11 cellular contexts compared by ENCODE assay signal in the genomic region with DNA sequence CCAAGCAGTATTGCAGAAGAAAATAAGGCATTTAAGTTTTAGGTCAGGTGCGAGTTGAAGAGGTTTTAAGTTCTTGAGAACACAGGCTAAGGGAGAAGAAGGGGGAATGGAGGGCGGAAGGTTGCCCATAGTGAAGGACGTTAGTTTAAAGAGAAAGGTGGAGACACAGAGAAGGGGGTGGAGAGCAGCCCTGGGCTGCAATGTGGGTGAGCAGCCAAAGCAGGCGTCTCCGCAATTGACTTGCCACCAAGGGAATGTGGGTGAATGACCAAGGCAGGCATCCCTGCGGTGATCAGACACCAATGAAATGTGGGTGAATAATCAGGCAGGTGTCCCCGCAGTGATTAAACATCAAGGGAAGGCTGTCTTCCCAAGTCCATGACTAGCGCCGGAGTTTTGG. TPM values are rescaled to one million over a fixed set of nuclear protein-coding genes. Genes with fewer than 3 reads are reported as not detected.
DNase-seq lines count a peak whose midpoint lies in the region; ATAC-seq and TF ChIP-seq lines count a peak whose summit lies in the region.
"Not testable (repeated sequence)": the region's sequence is repeated elsewhere in the genome, so short reads cannot be mapped to it uniquely, and the experiment has no call there.
"Had no signal": no experiment of that assay in that cellular context is flagged by ENCODE, and none has a peak within 500 bp of the region (broad histone marks: within the 10 kb centered on the region; RNA-seq: fewer than 3 reads in every experiment).

No MANE protein-coding gene starts in this region.

- not testable (repeated sequence) for TF ChIP-seq EP300 in transverse colon (IDR thresholded peaks at IDR 0.05; ENCODE audit: low read depth)

- TF ChIP-seq POLR2A in transverse colon (IDR thresholded peaks at IDR 0.05): not testable (repeated sequence)

- H3K27me3 ChIP-seq in left lung, transverse colon: not testable (repeated sequence)

- not testable (repeated sequence) for H3K27me3 Mint-ChIP-seq in Calu3 (ENCODE audit: unreplicated experiment); MCF 10A (ENCODE audit: insufficient read depth, unreplicated experiment); endothelial cell (ENCODE audit: unreplicated experiment)

- peak; percentile 33 for ATAC-seq in left lung

- 82 to 84% methylated on average over 5 to 9 of the region's 9 CpGs for WGBS in transverse colon (ENCODE audit: low coverage in 1 of 2), 2 donors
- 85% methylated on average over 9 of the region's 9 CpGs for WGBS in urinary bladder

- not testable (repeated sequence) for H3K36me3 ChIP-seq in left lung; transverse colon; urinary bladder (ENCODE audit: insufficient read depth)

- in situ Hi-C loops in transverse colon (cut with MboI; ENCODE audit: low pct_ligation_motif_present in 1 of 4, low pct_unique_long_range_greater_than_20kb in 1 of 4, low sequenced_read_pairs in 3 of 4): not testable (repeated sequence)

- not testable (repeated sequence) for H3K4me3 Mint-ChIP-seq in Calu3 (ENCODE audit: low read depth, unreplicated experiment); MCF 10A (ENCODE audit: unreplicated experiment); endothelial cell (ENCODE audit: unreplicated experiment)

- intact Hi-C loops in Calu3 (cut with micrococcal nuclease; ENCODE audit: unreplicated experiment): loop anchor here (5.0 kb wide), 1 partner anchor 71 kb away; a partner anchor contains a TSS
- intact Hi-C loops in MCF 10A (cut with micrococcal nuclease); left lung (cut with DNase I); transverse colon (cut with DNase I; ENCODE audit: low total_unique reads): not testable (repeated sequence)

- H3K36me3 Mint-ChIP-seq in Calu3 (ENCODE audit: insufficient read depth, unreplicated experiment): not testable (repeated sequence)
- H3K36me3 Mint-ChIP-seq in MCF 10A (ENCODE audit: insufficient read depth, unreplicated experiment): peaks cover 13% of the 10 kb centered on the region
- peaks cover 17% of the 10 kb centered on the region for H3K36me3 Mint-ChIP-seq in endothelial cell (ENCODE audit: low read depth, unreplicated experiment)

- H3K4me1 Mint-ChIP-seq in Calu3 (ENCODE audit: low read depth, unreplicated experiment) (peaks cover 17% of the 10 kb centered on the region), MCF 10A (ENCODE audit: insufficient read depth, unreplicated experiment) (peaks cover 22% of the 10 kb centered on the region)
- not testable (repeated sequence) for H3K4me1 Mint-ChIP-seq in endothelial cell (ENCODE audit: unreplicated experiment)

- DNase-seq in Calu3; RWPE1 (ENCODE audit: low spot score); MCF 10A (ENCODE audit: unreplicated experiment); endothelial cell (ENCODE audit: low spot score); transverse colon: not testable (repeated sequence)
- DNase-seq in left lung (peak in 1 of 2 donors; percentile 59), mesenteric fat pad (ENCODE audit: low spot score) (peak; percentile 41)

- H3K4me1 ChIP-seq in left lung; urinary bladder (ENCODE audit: insufficient read depth): not testable (repeated sequence)
- H3K4me1 ChIP-seq in transverse colon: peaks cover 7 to 41% (median 18%) of the 10 kb centered on the region in 4 donors

- POLR2A ChIA-PET in RWPE1 (lab: Yijun Ruan, JAX; ENCODE audit: low non-redundant PET); MCF 10A (lab: Yijun Ruan, JAX): not testable (repeated sequence)

- BruUV-seq in Calu3 (replicated peaks; lab: Mats Ljungman, UMichigan); MCF 10A (replicated peaks; lab: Mats Ljungman, UMichigan): not testable (repeated sequence)

- H3K9me3 ChIP-seq in left lung, transverse colon: not testable (repeated sequence)

- H3K27ac ChIP-seq in RWPE1: peak overlapping the region; percentile 98
- peak overlapping the region; percentile 53 to 72 for H3K27ac ChIP-seq in left lung
- H3K27ac ChIP-seq in transverse colon: peak overlapping the region in 3 of 4 donors; percentile 48 to 86 (median 55)
- H3K27ac ChIP-seq in urinary bladder (ENCODE audit: low read depth): peak overlapping the region; percentile 52

- TF ChIP-seq CTCF in Calu3 (IDR thresholded peaks at IDR 0.05; ENCODE audit: unreplicated experiment); RWPE1 (conservative IDR thresholded peaks at IDR 0.05; ENCODE audit: low read depth); MCF 10A (IDR thresholded peaks at IDR 0.05; ENCODE audit: unreplicated experiment); endothelial cell (IDR thresholded peaks at IDR 0.05; ENCODE audit: unreplicated experiment); left lung (IDR thresholded peaks at IDR 0.05); transverse colon (IDR thresholded peaks at IDR 0.05): not testable (repeated sequence)

- not testable (repeated sequence) for H3K9me3 Mint-ChIP-seq in Calu3 (ENCODE audit: low read depth, unreplicated experiment); MCF 10A (ENCODE audit: unreplicated experiment); endothelial cell (ENCODE audit: unreplicated experiment)

- not testable (repeated sequence) for H3K4me3 ChIP-seq in left lung; transverse colon; urinary bladder (ENCODE audit: low read depth, low read length)

- H3K27ac Mint-ChIP-seq in Calu3 (ENCODE audit: unreplicated experiment): peak overlapping the region; percentile 13
- H3K27ac Mint-ChIP-seq in MCF 10A (ENCODE audit: low read depth, unreplicated experiment): peak overlapping the region; percentile 88
- peak overlapping the region; percentile 4 for H3K27ac Mint-ChIP-seq in endothelial cell (ENCODE audit: unreplicated experiment)

- CTCF ChIA-PET in Calu3 (lab: Charles Lee) (interaction anchor here (0.9 to 1.7 kb wide), 2 partner anchors 10 to 13 kb away, joined by 6 to 7 read pairs; a partner anchor contains a TSS), MCF 10A (lab: Yijun Ruan, JAX) (interaction anchor here (2.8 kb wide), 1 partner anchor 12 kb away, joined by 24 read pairs; a partner anchor contains a TSS)
- CTCF ChIA-PET in RWPE1 (lab: Yijun Ruan, JAX): not testable (repeated sequence)

RNA-seq across cellular contexts. Expression of a gene that starts 12.8 kb away (rescaled TPM):
- total RNA-seq in Calu3 (2022) (10.1 and 10.8 TPM in 2 replicates), MCF 10A (2022) (4.1 and 6.0 TPM in 2 replicates), endothelial cell (ENCODE audit: unreplicated experiment) (16.9 TPM), left lung (1 to 10 TPM; 5.2 to 9.7 TPM), mesenteric fat pad (3.2 TPM), transverse colon (1 to 10 TPM; 4.4 to 9.7 (median 6.2) TPM), urinary bladder (3.7 TPM)
- polyA plus RNA-seq in urinary bladder: 3.4 TPM
- total RNA-seq: CD4-positive, alpha-beta memory T cell; GM12878 had no signal
- polyA plus RNA-seq: CD14-positive monocyte; CD4-positive, alpha-beta memory T cell had no signal

Comparison
In these comparisons a context has a peak if more than half of its experiments do, and no peak if none do; other contexts are left out.
1. H3K27ac Mint-ChIP-seq: peak in every context shown above with its lines; median percentile 88 in MCF 10A; 13 in Calu3; 4 in endothelial cell.